In genomic region chr3:159171333-159171732, GRCh38 we compare ENCODE assay signal across 1 cellular context.
TF ChIP-seq lines count a peak whose summit lies in the region.

No MANE protein-coding gene starts in this region.

TF ChIP-seq in SK-N-SH, 30 proteins besides CTCF, POLR2A, EP300 and RAD21 (continued from another document):
- no peak for TF ChIP-seq RCOR1 (IDR thresholded peaks at IDR 0.05; ENCODE audit: low read length)
- no peak for TF ChIP-seq RXRA (IDR thresholded peaks at IDR 0.05; ENCODE audit: borderline replicate concordance, low read depth)
- TF ChIP-seq FOSL2 (IDR thresholded peaks at IDR 0.05; ENCODE audit: borderline replicate concordance, low read depth) = no peak
- no peak for TF ChIP-seq TAF1 (IDR thresholded peaks at IDR 0.05; ENCODE audit: borderline replicate concordance, low read depth, low read length)
- no peak for TF ChIP-seq FOXM1 (IDR thresholded peaks at IDR 0.05; ENCODE audit: low read depth)
- TF ChIP-seq YY1 (IDR thresholded peaks at IDR 0.05; ENCODE audit: low read depth) = no peak
- TF ChIP-seq POLR2AphosphoS5 (IDR thresholded peaks at IDR 0.05; ENCODE audit: low read depth, low read length) = no peak
- TF ChIP-seq, protein P1, sequence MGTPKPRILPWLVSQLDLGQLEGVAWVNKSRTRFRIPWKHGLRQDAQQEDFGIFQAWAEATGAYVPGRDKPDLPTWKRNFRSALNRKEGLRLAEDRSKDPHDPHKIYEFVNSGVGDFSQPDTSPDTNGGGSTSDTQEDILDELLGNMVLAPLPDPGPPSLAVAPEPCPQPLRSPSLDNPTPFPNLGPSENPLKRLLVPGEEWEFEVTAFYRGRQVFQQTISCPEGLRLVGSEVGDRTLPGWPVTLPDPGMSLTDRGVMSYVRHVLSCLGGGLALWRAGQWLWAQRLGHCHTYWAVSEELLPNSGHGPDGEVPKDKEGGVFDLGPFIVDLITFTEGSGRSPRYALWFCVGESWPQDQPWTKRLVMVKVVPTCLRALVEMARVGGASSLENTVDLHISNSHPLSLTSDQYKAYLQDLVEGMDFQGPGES (IDR thresholded peaks at IDR 0.05; ENCODE audit: low read depth, low read length) = no peak
- TF ChIP-seq TEAD4 (IDR thresholded peaks at IDR 0.05; ENCODE audit: borderline replicate concordance, insufficient read depth) = no peak
